In the genomic region with DNA sequence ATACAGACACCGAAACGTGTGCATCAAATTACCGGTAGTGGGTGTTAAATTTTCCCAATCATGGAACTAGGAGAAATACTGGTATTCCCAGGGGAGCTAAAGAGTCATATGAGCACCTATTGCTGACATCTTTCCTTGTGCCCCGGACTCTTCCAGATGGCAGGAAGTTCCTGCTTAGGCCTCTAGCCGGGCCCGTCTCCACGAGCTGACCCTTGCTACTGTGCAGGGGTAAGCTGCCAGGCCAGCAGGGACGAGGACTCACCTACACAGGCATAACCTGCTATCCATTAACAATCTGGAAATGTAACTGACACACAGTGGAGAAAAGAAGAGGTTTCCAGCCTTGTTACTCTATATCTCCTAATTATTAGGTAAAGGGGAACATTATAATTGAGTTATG, we compare ENCODE assay signal across 19 cellular contexts.
"Had no signal": no experiment of that assay in that cellular context is flagged by ENCODE, and none has a peak within 500 bp of the region (broad histone marks: within the 10 kb centered on the region; RNA-seq: fewer than 3 reads in every experiment).

No MANE protein-coding gene starts in this region.

- ATAC-seq: esophagus mucosa; gastrocnemius medialis; heart right ventricle; natural killer cell; sciatic nerve; stimulated activated naive B cell treated with anti-CD40 and anti-IgM and Interleukin-4, amounts not matched to agents 10 μg/mL and 1 μg/mL and 100 μg/mL, for 72 hours; stimulated activated naive CD8-positive, alpha-beta T cell treated with anti-CD3 and anti-CD28 coated beads, Interleukin-15, amount 100 ng/mL, for 72 hours had no signal

- H3K9me3 ChIP-seq: gastrocnemius medialis, thoracic aorta had no signal

- H3K4me1 Mint-ChIP-seq: natural killer cell; stimulated activated naive B cell treated with anti-CD40 and anti-IgM and Interleukin-4, amounts not matched to agents 10 μg/mL and 1 μg/mL and 100 μg/mL, for 72 hours; stimulated activated naive CD8-positive, alpha-beta T cell treated with anti-CD3 and anti-CD28 coated beads, Interleukin-15, amount 100 ng/mL, for 72 hours had no signal

- H3K4me3 Mint-ChIP-seq: endodermal cell; natural killer cell; stimulated activated naive B cell treated with anti-CD40 and anti-IgM and Interleukin-4, amounts not matched to agents 10 μg/mL and 1 μg/mL and 100 μg/mL, for 72 hours; stimulated activated naive CD8-positive, alpha-beta T cell treated with anti-CD3 and anti-CD28 coated beads, Interleukin-15, amount 100 ng/mL, for 72 hours; type B pancreatic cell had no signal

- H3K27ac ChIP-seq: coronary artery, gastrocnemius medialis, heart right ventricle, thoracic aorta had no signal

- H3K36me3 ChIP-seq: gastrocnemius medialis, heart right ventricle, thoracic aorta had no signal

- H3K27me3 Mint-ChIP-seq: stimulated activated naive CD8-positive, alpha-beta T cell treated with anti-CD3 and anti-CD28 coated beads, Interleukin-15, amount 100 ng/mL, for 72 hours; type B pancreatic cell had no signal

- H3K36me3 Mint-ChIP-seq: natural killer cell; stimulated activated naive B cell treated with anti-CD40 and anti-IgM and Interleukin-4, amounts not matched to agents 10 μg/mL and 1 μg/mL and 100 μg/mL, for 72 hours; type B pancreatic cell had no signal

- DNase-seq: effector CD4-positive, alpha-beta T cell; endodermal cell; gastrocnemius medialis; heart right ventricle; hypothalamus; kidney glomerular epithelial cell; natural killer cell; posterior cingulate gyrus; stimulated activated CD4-positive, alpha-beta T cell treated with anti-CD3 and anti-CD28 coated beads, Interleukin-2, amount 100 ng/mL, for 24 hours; stimulated activated CD4-positive, alpha-beta T cell treated with anti-CD3 and anti-CD28 coated beads, Interleukin-4, amount 100 ng/mL, for 4 hours; stimulated activated naive B cell treated with anti-CD40 and anti-IgM and Interleukin-4, amounts not matched to agents 10 μg/mL and 1 μg/mL and 100 μg/mL, for 72 hours; stimulated activated naive CD8-positive, alpha-beta T cell treated with anti-CD3 and anti-CD28 coated beads, Interleukin-15, amount 100 ng/mL, for 72 hours had no signal

- H3K27me3 ChIP-seq: gastrocnemius medialis, heart right ventricle had no signal

- FAIRE-seq: islet of Langerhans, urothelium cell line had no signal

- H3K9me3 Mint-ChIP-seq: natural killer cell; stimulated activated naive B cell treated with anti-CD40 and anti-IgM and Interleukin-4, amounts not matched to agents 10 μg/mL and 1 μg/mL and 100 μg/mL, for 72 hours had no signal

- H3K4me3 ChIP-seq: coronary artery, gastrocnemius medialis, heart right ventricle, thoracic aorta had no signal

- H3K27ac Mint-ChIP-seq: endodermal cell; natural killer cell; stimulated activated naive B cell treated with anti-CD40 and anti-IgM and Interleukin-4, amounts not matched to agents 10 μg/mL and 1 μg/mL and 100 μg/mL, for 72 hours; stimulated activated naive CD8-positive, alpha-beta T cell treated with anti-CD3 and anti-CD28 coated beads, Interleukin-15, amount 100 ng/mL, for 72 hours had no signal
